ENCODE assay signal across 13 cellular contexts in the genomic region with DNA sequence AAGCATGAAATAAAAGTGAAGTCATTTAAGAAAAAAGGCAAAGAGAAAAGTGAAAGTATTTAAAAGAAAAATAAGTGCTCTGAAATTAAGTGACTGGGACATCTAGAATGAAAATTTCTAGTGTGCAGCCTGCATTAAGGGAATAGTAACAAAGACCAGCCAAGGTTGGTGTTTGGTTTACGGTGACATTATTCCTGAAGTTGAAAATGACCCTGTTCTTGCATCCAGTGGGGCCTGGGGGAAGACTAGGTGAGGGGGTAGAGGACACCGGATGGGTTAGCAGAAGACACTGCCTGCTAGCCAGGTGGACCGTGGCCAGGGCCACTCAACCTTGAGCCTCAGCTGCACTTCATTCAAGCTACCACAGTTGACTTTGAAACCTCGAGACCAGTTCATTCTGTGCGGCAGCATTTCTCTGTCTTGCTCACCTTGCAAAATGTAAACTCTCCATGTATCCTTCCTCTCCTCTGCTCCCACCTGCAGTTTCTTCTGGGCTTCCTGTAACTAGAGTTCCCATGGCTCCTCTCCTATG. TPM values are rescaled to one million over a fixed set of nuclear protein-coding genes. Genes with fewer than 3 reads are reported as not detected.
DNase-seq lines count a peak whose midpoint lies in the region; ATAC-seq and TF ChIP-seq lines count a peak whose summit lies in the region.
"Had no signal": no experiment of that assay in that cellular context is flagged by ENCODE, and none has a peak within 500 bp of the region (broad histone marks: within the 10 kb centered on the region; RNA-seq: fewer than 3 reads in every experiment).

No MANE protein-coding gene starts in this region.

- H3K27me3 ChIP-seq in BLaER1 treated with 17β-estradiol and CSF1 and Interleukin-3, amounts not matched to agents 10 nM and 100 nM = no peaks in the 10 kb centered on the region
- no peaks in the 10 kb centered on the region for H3K27me3 ChIP-seq in uterus
- no peaks in the 10 kb centered on the region for H3K27me3 ChIP-seq in Peyer's patch

- H3K36me3 ChIP-seq in BLaER1 treated with 17β-estradiol and CSF1 and Interleukin-3, amounts not matched to agents 10 nM and 100 nM = no peaks in the 10 kb centered on the region
- H3K36me3 ChIP-seq in uterus = no peaks in the 10 kb centered on the region
- no peaks in the 10 kb centered on the region for H3K36me3 ChIP-seq in Peyer's patch

- H3K4me2 ChIP-seq in BLaER1 treated with 17β-estradiol and CSF1 and Interleukin-3, amounts not matched to agents 10 nM and 100 nM = peak overlapping the region in 7 of 11 experiments; percentile 5 to 66 (median 27); a peak in 10 of 22 replicates

- no peak overlapping the region for H3K4me3 ChIP-seq in BLaER1 treated with 17β-estradiol and CSF1 and Interleukin-3, amounts not matched to agents 10 nM and 100 nM
- H3K4me3 ChIP-seq in uterus (no peak overlapping the region), Peyer's patch (no peak overlapping the region)

- no peaks in the 10 kb centered on the region for H4K20me1 ChIP-seq in BLaER1 treated with 17β-estradiol and CSF1 and Interleukin-3, amounts not matched to agents 10 nM and 100 nM

- ATAC-seq in GM18868 (IDR thresholded peaks at IDR 0.05; ENCODE audit: unreplicated experiment) (peak; percentile 44), GM21786 (IDR thresholded peaks at IDR 0.05; ENCODE audit: unreplicated experiment) (peak; percentile 54), HG03432 (IDR thresholded peaks at IDR 0.05; ENCODE audit: unreplicated experiment) (peak; percentile 37)

- H3K9me3 ChIP-seq in BLaER1 treated with 17β-estradiol and CSF1 and Interleukin-3, amounts not matched to agents 10 nM and 100 nM (replicated peaks in 1 of 11) = peaks cover 0 to 13% (median 9%) of the 10 kb centered on the region in 11 experiments; a peak in 14 of 22 replicates
- H3K9me3 ChIP-seq in uterus = no peaks in the 10 kb centered on the region
- no peaks in the 10 kb centered on the region for H3K9me3 ChIP-seq in Peyer's patch

- TF ChIP-seq CTCF in uterus (IDR thresholded peaks at IDR 0.05) = no peak
- TF ChIP-seq CTCF in Peyer's patch (IDR thresholded peaks at IDR 0.05) = no peak

- peaks cover 14 to 34% (median 29%) of the 10 kb centered on the region in 10 experiments; a peak in 19 of 20 replicates for H3K4me1 ChIP-seq in BLaER1 treated with 17β-estradiol and CSF1 and Interleukin-3, amounts not matched to agents 10 nM and 100 nM
- H3K4me1 ChIP-seq in uterus = no peaks in the 10 kb centered on the region
- no peaks in the 10 kb centered on the region for H3K4me1 ChIP-seq in Peyer's patch

- H3K9ac ChIP-seq in BLaER1 treated with 17β-estradiol and CSF1 and Interleukin-3, amounts not matched to agents 10 nM and 100 nM = no peak overlapping the region

- peak overlapping the region in 1 of 11 experiments; percentile 11; a peak in 2 of 22 replicates for H3K27ac ChIP-seq in BLaER1 treated with 17β-estradiol and CSF1 and Interleukin-3, amounts not matched to agents 10 nM and 100 nM
- H3K27ac ChIP-seq in uterus (no peak overlapping the region), Peyer's patch (no peak overlapping the region)

- DNase-seq in uterus (no peak), Peyer's patch (no peak), SHP77 (lab: John Stamatoyannopoulos, UW) (no peak), epidermal melanocyte (ENCODE audit: insufficient read length, low spot score) (no peak)
- DNase-seq: activated gamma-delta T cell treated with Interleukin-2 at 50 U/mL for 16 hours, DMS79 treated with DMSO at 0.1 percent for 48 hours, NCI-H1105, NCI-H69, SIG-M5 had no signal

- intact Hi-C loops in uterus (cut with DNase I; ENCODE audit: low total_unique reads) = no loop called here

- TF ChIP-seq POLR2A in uterus (IDR thresholded peaks at IDR 0.05) (no peak), Peyer's patch (IDR thresholded peaks at IDR 0.05) (no peak)

RNA-seq across cellular contexts. Expression of gene KCNK1, which starts 14.3 kb away (rescaled TPM):
- total RNA-seq in uterus (10 to 100 TPM in 2 of 4 donors, 1 to 10 TPM in 2; 1.0 to 17.1 (median 7.9) TPM), Peyer's patch (10 to 100 TPM in 3 of 4 donors, not detected in 1; 17.2 to 22.2 (median 17.2) TPM)
